Comparison of ENCODE assay signal across 23 cellular contexts in the genomic region with DNA sequence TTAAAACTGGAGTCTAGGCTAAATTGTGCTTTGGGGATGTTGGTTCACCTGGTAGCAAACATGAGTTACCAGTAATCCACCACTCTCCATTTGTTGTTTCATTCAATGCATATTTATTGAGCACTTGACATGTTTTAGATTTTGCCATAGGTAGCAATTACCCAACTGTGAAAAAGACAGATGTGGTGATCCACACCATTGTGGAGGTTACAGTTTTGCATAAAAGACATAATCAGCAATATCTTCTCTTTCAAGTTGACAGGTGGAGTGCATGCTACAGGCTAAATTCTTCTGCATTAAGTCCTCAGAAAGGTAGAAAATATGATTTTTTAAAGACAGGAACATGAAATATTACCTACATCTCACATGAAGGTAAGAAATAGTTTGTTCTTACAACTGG.
"Had no signal": no experiment of that assay in that cellular context is flagged by ENCODE, and none has a peak within 500 bp of the region (broad histone marks: within the 10 kb centered on the region; RNA-seq: fewer than 3 reads in every experiment).

No MANE protein-coding gene starts in this region.

- ATAC-seq: Panc1, PC-3, T-helper 17 cell had no signal

- DNase-seq: Kasumi-1; MM.1S; NCI-H1092 treated with DMSO at 0.1 percent for 48 hours; NCI-H1436; NCI-H187; NCI-H2029; NCI-H2081 treated with DMSO at 0.1 percent for 48 hours; NCI-H2171 treated with DMSO at 0.1 percent for 48 hours; NCI-H345; NCI-H446 treated with DMSO at 0.1 percent for 48 hours; NCI-H510A treated with DMSO at 0.1 percent for 48 hours; NCI-H526; NK-92 treated with Interleukin-12 subunit alpha and Interleukin-12 subunit beta, amount 100 ng/mL, for 24 hours; PC-3; SHP77; SK-N-SH; SW 1271; T-helper 1 cell; T-helper 17 cell had no signal

- H3K9me3 ChIP-seq: SK-N-SH had no signal

- H3K27ac ChIP-seq: HL-60, KMS-11, RWPE1 had no signal

- H3K9ac ChIP-seq: KMS-11, SK-N-SH had no signal

- H3K4me2 ChIP-seq: KMS-11, SK-N-SH had no signal
